In genomic region chr4:185857561-185857960, GRCh38 we compare ENCODE assay signal across 4 cellular contexts. TPM values are rescaled to one million over a fixed set of nuclear protein-coding genes. Genes with fewer than 3 reads are reported as not detected.
"Had no signal": no experiment of that assay in that cellular context is flagged by ENCODE, and none has a peak within 500 bp of the region (broad histone marks: within the 10 kb centered on the region; RNA-seq: fewer than 3 reads in every experiment).

No MANE protein-coding gene starts in this region.

RNA-seq across cellular contexts. Expression of gene SORBS2, which starts 45.6 kb away (rescaled TPM):
- total RNA-seq: activated B cell treated with CpG ODN at 0.5 μM for 24 hours; activated CD8-positive, alpha-beta T cell treated with anti-CD3 and anti-CD28 coated beads for 36 hours; activated T-helper 17 cell treated with anti-CD3 and anti-CD28 coated beads, Interleukin-2, amount 50 U/mL, for 72 hours; T-helper 2 cell treated with Interferon-gamma antibody and Interleukin-4, amounts not matched to agents 100 ng/mL and 5 ng/mL, for 36 hours had no signal
